Comparison of ENCODE assay signal across 1 cellular context in genomic region chr4:1347410-1347864, GRCh38.
TF ChIP-seq lines count a peak whose summit lies in the region.

No MANE protein-coding gene starts in this region.

TF ChIP-seq in K562, 482 proteins besides CTCF, POLR2A, EP300 and RAD21 (continued from another document and continues in another):
- TF ChIP-seq ARID4B (CRISPR knock-in tag; IDR thresholded peaks at IDR 0.05) (peak; percentile 83), U2AF1 (optimal IDR thresholded peaks at IDR 0.05; ENCODE audit: low read depth, low read length) (no peak), POLR2G (IDR thresholded peaks at IDR 0.05; ENCODE audit: low read depth, low read length) (peak; percentile 81), MCM3 (IDR thresholded peaks at IDR 0.05) (no peak), HIVEP1 (CRISPR knock-in tag; IDR thresholded peaks at IDR 0.05) (no peak), ZNF639 (CRISPR knock-in tag; conservative IDR thresholded peaks at IDR 0.05 in 1 of 2, IDR thresholded peaks at IDR 0.05 in 1 of 2) (peak in 1 of 2 experiments; percentile 62; a peak in 1 of 4 replicates), ETV6 (IDR thresholded peaks at IDR 0.05; ENCODE audit: borderline replicate concordance in 1 of 2, low read depth in 2 of 2, low read length in 1 of 2) (no peak), ETV6 (CRISPR knock-in tag; IDR thresholded peaks at IDR 0.05; ENCODE audit: borderline replicate concordance) (no peak), MTA3 (IDR thresholded peaks at IDR 0.05; ENCODE audit: borderline replicate concordance) (peak; percentile 66; the same call in 1 of the 2 replicates), BRF1 (IDR thresholded peaks at IDR 0.05; ENCODE audit: borderline replicate concordance, extremely low read depth, insufficient read length) (no peak), CBX3 (IDR thresholded peaks at IDR 0.05; ENCODE audit: borderline replicate concordance in 1 of 2, low read length in 2 of 2) (no peak), SMARCA4 (IDR thresholded peaks at IDR 0.05) (no peak), PYGO2 (tag; IDR thresholded peaks at IDR 0.05) (no peak), UBTF (IDR thresholded peaks at IDR 0.05; ENCODE audit: borderline replicate concordance in 1 of 2, low read depth in 2 of 2, low read length in 2 of 2) (peak; percentile 90 to 93), ZNF511 (CRISPR knock-in tag; IDR thresholded peaks at IDR 0.05) (peak; percentile 46; the same call in 1 of the 2 replicates), THAP12 (CRISPR knock-in tag; IDR thresholded peaks at IDR 0.05) (no peak), MAFK (IDR thresholded peaks at IDR 0.05; ENCODE audit: low read length) (no peak), SIN3A (IDR thresholded peaks at IDR 0.05; ENCODE audit: borderline replicate concordance in 2 of 2, control insufficient read depth in 1 of 2, low read depth in 2 of 2, low read length in 2 of 2) (peak in 1 of 2 experiments; percentile 32; a peak in 1 of 4 replicates), PREB (CRISPR knock-in tag; IDR thresholded peaks at IDR 0.05) (0 out of 2 replicates have a peak, but pooled peaks have one; percentile 49), PHF21A (IDR thresholded peaks at IDR 0.05; ENCODE audit: borderline replicate concordance, low read depth) (no peak), POLR2AphosphoS5 (IDR thresholded peaks at IDR 0.05; ENCODE audit: control insufficient read depth, insufficient read depth, low read depth, low read length) (no peak), SREBF2 (CRISPR knock-in tag; IDR thresholded peaks at IDR 0.05) (no peak), HMGN3 (IDR thresholded peaks at IDR 0.05; ENCODE audit: borderline replicate concordance, extremely low read depth, insufficient read length, low read depth, low read length) (no peak), BRCA1 (IDR thresholded peaks at IDR 0.05) (no peak), BRCA1 (CRISPR knock-in tag; IDR thresholded peaks at IDR 0.05) (no peak), HOXB6 (CRISPR knock-in tag; IDR thresholded peaks at IDR 0.05; ENCODE audit: borderline replicate concordance) (no peak), ZNF778 (CRISPR knock-in tag; IDR thresholded peaks at IDR 0.05) (no peak), ARID1B (IDR thresholded peaks at IDR 0.05) (no peak), TCF7L2 (IDR thresholded peaks at IDR 0.05; ENCODE audit: low read depth, low read length) (no peak), ARHGAP35 (IDR thresholded peaks at IDR 0.05; ENCODE audit: partially characterized antibody) (no peak), ZNF324 (CRISPR knock-in tag; IDR thresholded peaks at IDR 0.05) (no peak), EHMT2 (IDR thresholded peaks at IDR 0.05) (no peak; the same call in 1 of the 2 replicates), ELK1 (CRISPR knock-in tag; IDR thresholded peaks at IDR 0.05) (no peak), RNF219 (CRISPR knock-in tag; IDR thresholded peaks at IDR 0.05) (no peak), TFE3 (CRISPR knock-in tag; IDR thresholded peaks at IDR 0.05) (no peak), TARDBP (IDR thresholded peaks at IDR 0.05) (no peak), SNIP1 (IDR thresholded peaks at IDR 0.05; ENCODE audit: low read depth) (no peak), CEBPZ (IDR thresholded peaks at IDR 0.05; ENCODE audit: borderline replicate concordance, low read depth, low read length) (no peak)
